ENCODE assay signal across 8 cellular contexts in genomic region chr14:91510171-91511013, GRCh38. TPM values are rescaled to one million over a fixed set of nuclear protein-coding genes. Genes with fewer than 3 reads are reported as not detected.
A peak's percentile ranks its signal among the peaks of the same experiment; 100 is the strongest.
DNase-seq lines count a peak whose midpoint lies in the region; TF ChIP-seq lines count a peak whose summit lies in the region.

Gene PPP4R3A, minus strand, starts transcription at chr14:91510310. Its CDS starts 663 bp downstream, at chr14:91509647.

- peaks cover 16 to 29% (median 28%) of the 10 kb centered on the region in 3 experiments; a peak in 6 of 7 replicates for H3K36me3 Mint-ChIP-seq in H9 (ENCODE audit: insufficient read depth in 1 of 3, low read depth in 3 of 3)

- H2AFZ ChIP-seq in H9 (ENCODE audit: low read length) (no peak within 1 kb of the TSS), neural cell (ENCODE audit: low read depth, low read length) (peak within 1 kb of the TSS; percentile 97)

- H3F3A ChIP-seq in neural cell (ENCODE audit: insufficient read depth, low read length, poor library complexity, severe bottlenecking), result peaks cover 12% of the 10 kb centered on the region

- TF ChIP-seq POLR2A in stomach (IDR thresholded peaks at IDR 0.05), result peak in 2 of 4 donors; percentile 35 to 57

- H2AK5ac ChIP-seq in H9 (ENCODE audit: insufficient read length, low read length), result no peak within 1 kb of the TSS

- peak within 1 kb of the TSS; percentile 10 for H4K8ac ChIP-seq in H9 (replicated peaks; ENCODE audit: insufficient read length, low read depth, low read length)

- H2BK5ac ChIP-seq in H9 (ENCODE audit: insufficient read length, low read length), result peak within 1 kb of the TSS; percentile 59

- H3K79me1 ChIP-seq in H9 (ENCODE audit: insufficient read depth, low read depth, low read length, poor library complexity, severe bottlenecking), result no peaks in the 10 kb centered on the region

- no peak for TF ChIP-seq RAD21 in neural cell (conservative IDR thresholded peaks at IDR 0.05)

- H3K23me2 ChIP-seq in H9 (ENCODE audit: insufficient read length, low read depth, low read length, poor library complexity, severe bottlenecking), result peaks cover 9% of the 10 kb centered on the region

- H3K27ac Mint-ChIP-seq in H9, result peak within 1 kb of the TSS; percentile 100

- DNase-seq in ELR (ENCODE audit: low read depth) (peak; percentile 97), H9 (peak; percentile 93), MG63 (peak; percentile 95), SHP77 treated with DMSO at 0.1 percent for 48 hours (lab: John Stamatoyannopoulos, UW) (peak; percentile 87), fibroblast of the conjunctiva (ENCODE audit: low read depth) (peak; percentile 94), stomach (peak; percentile 95)
- peak; percentile 97 for DNase-seq in activated effector memory CD4-positive, alpha-beta T cell treated with anti-CD3 and anti-CD28 coated beads, Interleukin-2, amount 50 U/mL, for 16 hours

- no peak within 1 kb of the TSS for H3K56ac ChIP-seq in H9 (ENCODE audit: insufficient read length, low read depth, low read length)

- no CpG with 5 or more reads among the region's 95 CpGs for WGBS in H9 (ENCODE audit: extremely low coverage, insufficient read length, low lambda C conversion rate)
- 0 to 1% (median 0%) methylated on average over 13 to 95 of the region's 95 CpGs for WGBS in stomach, 5 donors

- no peak within 1 kb of the TSS for H4K91ac ChIP-seq in H9 (ENCODE audit: insufficient read length, low read depth, low read length)

- H2BK12ac ChIP-seq in H9 (ENCODE audit: insufficient read length, low read depth, low read length), result no peak within 1 kb of the TSS

- H2BK15ac ChIP-seq in H9 (ENCODE audit: low read depth, low read length), result no peak within 1 kb of the TSS; the same call in 1 of the 2 replicates

- H3K36me3 ChIP-seq in MG63 (peaks cover 17% of the 10 kb centered on the region), neural cell (ENCODE audit: insufficient read depth, low read length) (no peaks in the 10 kb centered on the region), stomach (peaks cover 0 to 11% (median 2%) of the 10 kb centered on the region in 4 donors)

- TF ChIP-seq CTCF in H9 (conservative IDR thresholded peaks at IDR 0.05) (no peak), neural cell (IDR thresholded peaks at IDR 0.05; ENCODE audit: poor library complexity, severe bottlenecking) (no peak), stomach (IDR thresholded peaks at IDR 0.05) (no peak)

- H4K5ac ChIP-seq in H9 (ENCODE audit: insufficient read length, low read depth, low read length), result peak within 1 kb of the TSS; percentile 39

- H3K4me1 ChIP-seq in H9 (ENCODE audit: insufficient read depth, low read length) (no peaks in the 10 kb centered on the region), stomach (peaks cover 21 to 37% (median 29%) of the 10 kb centered on the region in 4 donors)

- H2BK120ac ChIP-seq in H9 (ENCODE audit: low read depth, low read length, poor library complexity, severe bottlenecking), result peak within 1 kb of the TSS; percentile 89

- no peak within 1 kb of the TSS for H3K23ac ChIP-seq in H9 (ENCODE audit: insufficient read length, low read depth, low read length)

- H3K9ac ChIP-seq in H9 (ENCODE audit: extremely low read depth, insufficient read length, low read length) (peak within 1 kb of the TSS; percentile 92), neural cell (ENCODE audit: low read length) (peak within 1 kb of the TSS; percentile 98)

- no peaks in the 10 kb centered on the region for H3K27me3 Mint-ChIP-seq in H9 (ENCODE audit: low read depth)

- H3K27ac ChIP-seq in H9 (ENCODE audit: insufficient read length, low read depth, low read length) (peak within 1 kb of the TSS; percentile 66), neural cell (ENCODE audit: low read length) (peak within 1 kb of the TSS; percentile 100), stomach (peak within 1 kb of the TSS; percentile 91 to 100 (median 99))

- peak within 1 kb of the TSS; percentile 93 for H3K14ac ChIP-seq in H9 (ENCODE audit: insufficient read depth, low read length)

- H3K4me1 Mint-ChIP-seq in H9, result peaks cover 12 to 14% of the 10 kb centered on the region in 2 experiments; a peak in 3 of 4 replicates

- no peaks in the 10 kb centered on the region for H4K20me1 ChIP-seq in H9 (ENCODE audit: control insufficient read depth, insufficient read depth, insufficient read length)
- H4K20me1 ChIP-seq in neural cell (ENCODE audit: insufficient read depth), result peaks cover 13% of the 10 kb centered on the region

- H3K4me3 Mint-ChIP-seq in H9, result peak within 1 kb of the TSS; percentile 99

- intact Hi-C loops in stomach (cut with DNase I; ENCODE audit: low total_unique reads), result no loop called here

- peak within 1 kb of the TSS; percentile 74 for H3K4me2 ChIP-seq in H9 (ENCODE audit: insufficient read depth, insufficient read length, low read length)
- H3K4me2 ChIP-seq in neural cell (ENCODE audit: low read length), result peak within 1 kb of the TSS; percentile 80

- peak within 1 kb of the TSS; percentile 22; the same call in 1 of the 2 replicates for H3K4ac ChIP-seq in H9 (ENCODE audit: low read depth, low read length)

- TF ChIP-seq EP300 in neural cell (conservative IDR thresholded peaks at IDR 0.05; ENCODE audit: poor library complexity, severe bottlenecking) (peak; percentile 77), stomach (IDR thresholded peaks at IDR 0.05) (no peak)

- no peak within 1 kb of the TSS for H2BK20ac ChIP-seq in H9 (ENCODE audit: low read depth, low read length, poor library complexity, severe bottlenecking)

- H3K79me2 ChIP-seq in H9 (ENCODE audit: insufficient read depth, low read length) (peaks cover 28% of the 10 kb centered on the region; the same call in 1 of the 2 replicates), neural cell (replicated peaks; ENCODE audit: insufficient read depth, low read length) (peaks cover 40% of the 10 kb centered on the region)

- H3K27me3 ChIP-seq in H9 (ENCODE audit: insufficient read depth, low read length) (no peaks in the 10 kb centered on the region), MG63 (no peaks in the 10 kb centered on the region), neural cell (ENCODE audit: insufficient read depth, low read depth, low read length) (no peaks in the 10 kb centered on the region), stomach (no peaks in the 10 kb centered on the region)

- 0 out of 5 replicates have a peak, but pooled peaks cover 2% of the 10 kb centered on the region in 2 experiments for H3K9me3 Mint-ChIP-seq in H9

- H3K4me3 ChIP-seq in MG63 (peak within 1 kb of the TSS; percentile 77), neural cell (ENCODE audit: low read length) (peak within 1 kb of the TSS; percentile 99), stomach (peak within 1 kb of the TSS; percentile 82 to 100 (median 92))

- no peaks in the 10 kb centered on the region for H3K9me3 ChIP-seq in H9 (ENCODE audit: control insufficient read depth, low read depth, low read length)
- no peaks in the 10 kb centered on the region for H3K9me3 ChIP-seq in MG63
- H3K9me3 ChIP-seq in neural cell (ENCODE audit: low read length), result no peaks in the 10 kb centered on the region
- no peaks in the 10 kb centered on the region for H3K9me3 ChIP-seq in stomach

- H3T11ph ChIP-seq in H9 (ENCODE audit: low read length), result no peak within 1 kb of the TSS

- no peaks in the 10 kb centered on the region for H3K9me2 ChIP-seq in neural cell (ENCODE audit: insufficient read depth, low read length)

- H3K18ac ChIP-seq in H9 (ENCODE audit: insufficient read length, low read depth, low read length), result peak within 1 kb of the TSS; percentile 96

TF ChIP-seq in neural cell, 6 proteins besides CTCF, POLR2A, EP300 and RAD21:
- TF ChIP-seq SMC3 (conservative IDR thresholded peaks at IDR 0.05; ENCODE audit: poor library complexity) (peak; percentile 24), EZH2 (IDR thresholded peaks at IDR 0.05; ENCODE audit: borderline replicate concordance, insufficient read depth, low read length, poor library complexity, severe bottlenecking) (no peak), TAF1 (IDR thresholded peaks at IDR 0.05; ENCODE audit: low read depth) (peak; percentile 100), MXI1 (conservative IDR thresholded peaks at IDR 0.05; ENCODE audit: poor library complexity, severe bottlenecking) (peak; percentile 90), POLR2AphosphoS5 (IDR thresholded peaks at IDR 0.05) (peak; percentile 96), REST (IDR thresholded peaks at IDR 0.05; ENCODE audit: borderline replicate concordance) (peak; percentile 66)

RNA-seq across cellular contexts. Expression of gene PPP4R3A, which starts in this region (rescaled TPM):
- 147 and 148 TPM in 2 replicates for total RNA-seq in H9 (2021)
- 26.9 and 40.1 TPM in 2 replicates for total RNA-seq in MG63 (2014; rRNA removed; shearing (Covaris generic); ENCODE audit: low replicate concordance)
- 94.3 and 99.4 TPM in 2 replicates for polyA plus RNA-seq in neural cell
- polyA minus RNA-seq in neural cell, result 150 and 152 TPM in 2 replicates
- 100 to 1,000 TPM in 1 of 5 donors, 10 to 100 TPM in 4; 66.9 to 145 (median 76.8) TPM for total RNA-seq in stomach
- polyA plus RNA-seq in stomach, result 10 to 100 TPM; 35.7 to 42.8 (median 38.6) TPM

Comparison
In these comparisons a context has a peak if more than half of its experiments do, and no peak if none do; other contexts are left out.
1. Peak in every context shown above with its lines: DNase-seq, H3K4me3 ChIP-seq and H3K27ac ChIP-seq.